ENCODE assay signal across 15 cellular contexts in genomic region chr5:11683666-11684065, GRCh38.
"Had no signal": no experiment of that assay in that cellular context is flagged by ENCODE, and none has a peak within 500 bp of the region (broad histone marks: within the 10 kb centered on the region; RNA-seq: fewer than 3 reads in every experiment).

No MANE protein-coding gene starts in this region.

- H3K36me3 ChIP-seq: lower lobe of right lung, pancreas, tibial artery had no signal

- H3K27me3 ChIP-seq: foreskin keratinocyte, pancreas, tibial artery had no signal

- H3K27ac ChIP-seq: foreskin keratinocyte, lower lobe of right lung, pancreas, tibial artery had no signal

- H3K4me1 ChIP-seq: foreskin keratinocyte, lower lobe of right lung, pancreas, tibial artery had no signal

- H3K4me3 ChIP-seq: lower lobe of right lung, pancreas, tibial artery had no signal

- H3K9me3 ChIP-seq: lower lobe of right lung, pancreas, tibial artery had no signal

- ATAC-seq: activated CD4-positive, CD25-positive, alpha-beta regulatory T cell treated with anti-CD3 and anti-CD28 coated beads, Interleukin-2, amount 50 U/mL, for 24 hours; activated CD8-positive, alpha-beta memory T cell treated with anti-CD3 and anti-CD28 coated beads, Interleukin-2, amount 10 ng/mL, durations not matched to agents 7 days and 5 days; foreskin keratinocyte; lower lobe of right lung; stimulated activated effector memory CD8-positive, alpha-beta T cell treated with anti-CD3 and anti-CD28 coated beads, Interleukin-12 subunit alpha, Interleukin-12 subunit beta, amount 100 ng/mL, for 72 hours had no signal

- DNase-seq: activated CD4-positive, alpha-beta T cell treated with anti-CD3 and anti-CD28 coated beads, Interleukin-2, amount 50 U/mL, for 4 hours; activated CD8-positive, alpha-beta memory T cell treated with anti-CD3 and anti-CD28 coated beads, Interleukin-2, amount 10 ng/mL, durations not matched to agents 7 days and 5 days; activated gamma-delta T cell treated with Interleukin-2 at 50 U/mL for 16 hours; activated naive CD8-positive, alpha-beta T cell treated with anti-CD3 and anti-CD28 coated beads for 36 hours; activated T-cell treated with anti-CD3 and anti-CD28 coated beads, Interleukin-2, amount 50 U/mL, for 24 hours; foreskin keratinocyte; kidney; lower lobe of right lung; midbrain; naive B cell; retina had no signal
